ENCODE assay signal across 9 cellular contexts in the genomic region with DNA sequence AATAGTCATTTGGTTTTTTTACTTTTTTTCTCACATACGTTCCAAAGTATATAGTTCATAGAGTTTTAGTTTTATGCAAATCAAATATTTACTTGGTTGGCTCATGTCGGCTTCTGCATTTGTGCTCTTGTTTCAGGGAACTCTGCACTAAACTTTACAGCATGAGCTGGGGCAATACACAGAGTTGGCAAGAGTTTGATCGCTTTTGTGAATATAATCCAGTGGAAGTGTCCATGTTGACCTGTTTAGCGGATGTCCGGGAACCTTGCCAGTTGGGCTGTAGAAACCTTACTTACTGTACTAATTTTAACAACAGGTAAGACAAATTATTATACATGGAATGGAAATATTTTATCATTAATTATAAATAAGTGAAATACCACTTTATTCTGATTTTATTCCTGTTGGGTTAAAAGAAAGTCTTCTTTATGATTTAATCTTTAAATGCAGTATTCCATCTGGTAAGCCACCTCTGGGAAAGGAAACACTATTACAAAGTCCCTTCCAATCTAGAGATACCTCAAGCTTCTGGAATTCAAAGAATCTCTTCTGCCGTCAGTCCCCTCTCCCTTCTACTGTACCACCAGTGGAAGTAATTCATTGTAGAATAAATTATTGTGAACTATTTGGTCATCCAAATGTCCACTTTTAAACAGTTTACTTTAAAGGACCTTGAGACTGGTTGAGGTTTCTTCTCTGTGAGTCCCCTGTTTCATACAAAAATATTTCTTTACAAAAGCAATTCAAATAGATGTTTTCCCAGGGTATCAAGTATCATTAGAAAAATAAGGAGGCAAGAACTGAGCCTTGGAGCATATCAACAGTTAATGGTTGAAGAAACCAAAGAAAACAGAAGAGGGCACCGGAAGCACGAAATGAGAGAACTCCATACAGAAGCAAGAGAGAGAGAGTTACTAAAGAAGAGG. TPM values are rescaled to one million over a fixed set of nuclear protein-coding genes. Genes with fewer than 3 reads are reported as not detected.
DNase-seq lines count a peak whose midpoint lies in the region; ATAC-seq and TF ChIP-seq lines count a peak whose summit lies in the region.
"Had no signal": no experiment of that assay in that cellular context is flagged by ENCODE, and none has a peak within 500 bp of the region (broad histone marks: within the 10 kb centered on the region; RNA-seq: fewer than 3 reads in every experiment).

No MANE protein-coding gene starts in this region.

- POLR2A ChIA-PET in activated CD4-positive, alpha-beta memory T cell treated with anti-CD3 and anti-CD28 coated beads, Interleukin-2, amount 10 ng/mL, durations not matched to agents 7 days and 5 days (lab: Charles Lee) = no interaction called here
- POLR2A ChIA-PET in activated CD4-positive, alpha-beta memory T cell treated with anti-CD3 and anti-CD28 coated beads for 36 hours (lab: Charles Lee) = no interaction called here

- H3K4me3 Mint-ChIP-seq in activated CD4-positive, alpha-beta memory T cell treated with anti-CD3 and anti-CD28 coated beads, Interleukin-2, amount 10 ng/mL, durations not matched to agents 7 days and 5 days = no peak overlapping the region
- H3K4me3 Mint-ChIP-seq in activated CD4-positive, alpha-beta memory T cell treated with anti-CD3 and anti-CD28 coated beads for 36 hours = no peak overlapping the region

- DNase-seq in activated CD4-positive, alpha-beta memory T cell treated with anti-CD3 and anti-CD28 coated beads, Interleukin-2, amount 10 ng/mL, durations not matched to agents 7 days and 5 days = no peak
- no peak for DNase-seq in activated CD4-positive, alpha-beta memory T cell treated with anti-CD3 and anti-CD28 coated beads for 36 hours
- DNase-seq in right cardiac atrium = peak in 1 of 3 donors; percentile 52
- DNase-seq in smooth muscle cell of the brain vasculature (ENCODE audit: low read depth, low spot score) = peak; percentile 62
- DNase-seq in posterior cingulate gyrus = no peak
- DNase-seq: nucleus accumbens had no signal

- H3K27me3 Mint-ChIP-seq in activated CD4-positive, alpha-beta memory T cell treated with anti-CD3 and anti-CD28 coated beads, Interleukin-2, amount 10 ng/mL, durations not matched to agents 7 days and 5 days = no peaks in the 10 kb centered on the region
- no peaks in the 10 kb centered on the region for H3K27me3 Mint-ChIP-seq in activated CD4-positive, alpha-beta memory T cell treated with anti-CD3 and anti-CD28 coated beads for 36 hours

- H3K4me1 ChIP-seq in right cardiac atrium (ENCODE audit: control insufficient read depth, insufficient read depth, low read length) = peaks cover 2% of the 10 kb centered on the region

- peak overlapping the region; percentile 28 for H3K27ac Mint-ChIP-seq in activated CD4-positive, alpha-beta memory T cell treated with anti-CD3 and anti-CD28 coated beads, Interleukin-2, amount 10 ng/mL, durations not matched to agents 7 days and 5 days
- no peak overlapping the region for H3K27ac Mint-ChIP-seq in activated CD4-positive, alpha-beta memory T cell treated with anti-CD3 and anti-CD28 coated beads for 36 hours

- CTCF ChIA-PET in activated CD4-positive, alpha-beta memory T cell treated with anti-CD3 and anti-CD28 coated beads, Interleukin-2, amount 10 ng/mL, durations not matched to agents 7 days and 5 days (lab: Charles Lee) = interaction anchor here (2.5 kb wide), 1 partner anchor 12 kb away, joined by 19 read pairs; no protein-coding TSS in a partner anchor
- CTCF ChIA-PET in activated CD4-positive, alpha-beta memory T cell treated with anti-CD3 and anti-CD28 coated beads for 36 hours (lab: Charles Lee) = interaction anchor here (1.1 to 1.9 kb wide), 4 partner anchors 9 to 75 kb away, joined by 3 to 8 read pairs (median 6); no protein-coding TSS in a partner anchor

- peak; percentile 31 to 43 for ATAC-seq in right cardiac atrium
- ATAC-seq in HG02840 (IDR thresholded peaks at IDR 0.05; ENCODE audit: low FRiP score, unreplicated experiment) = no peak
- ATAC-seq in HG02759 (IDR thresholded peaks at IDR 0.05; ENCODE audit: unreplicated experiment) = no peak

- intact Hi-C loops in activated CD4-positive, alpha-beta memory T cell treated with anti-CD3 and anti-CD28 coated beads for 36 hours (cut with micrococcal nuclease) = loop anchor here (5.0 kb wide), 1 partner anchor 54 kb away; the partner anchor contains the start of gene RECK
- intact Hi-C loops in right cardiac atrium (cut with DNase I) (no loop called here), posterior cingulate gyrus (cut with DNase I) (no loop called here)

- WGBS in right cardiac atrium = 34% methylated on average over 8 of the region's 8 CpGs

- H3K9me3 Mint-ChIP-seq in activated CD4-positive, alpha-beta memory T cell treated with anti-CD3 and anti-CD28 coated beads, Interleukin-2, amount 10 ng/mL, durations not matched to agents 7 days and 5 days = peaks cover 3% of the 10 kb centered on the region
- peaks cover 6% of the 10 kb centered on the region for H3K9me3 Mint-ChIP-seq in activated CD4-positive, alpha-beta memory T cell treated with anti-CD3 and anti-CD28 coated beads for 36 hours

- H3K27ac ChIP-seq in VCaP (peak overlapping the region; percentile 52), right cardiac atrium (ENCODE audit: low read length) (no peak overlapping the region)

- H3K9me3 ChIP-seq in right cardiac atrium (ENCODE audit: control insufficient read depth, low read length) = no peaks in the 10 kb centered on the region

- peak; percentile 53 for TF ChIP-seq CTCF in VCaP (conservative IDR thresholded peaks at IDR 0.05)

- no peaks in the 10 kb centered on the region for H3K27me3 ChIP-seq in right cardiac atrium (ENCODE audit: control insufficient read depth, insufficient read depth)

- H3K4me3 ChIP-seq in right cardiac atrium (ENCODE audit: low read length) = no peak overlapping the region

- H3K36me3 Mint-ChIP-seq in activated CD4-positive, alpha-beta memory T cell treated with anti-CD3 and anti-CD28 coated beads, Interleukin-2, amount 10 ng/mL, durations not matched to agents 7 days and 5 days (ENCODE audit: low read depth) = peaks cover 20% of the 10 kb centered on the region
- peaks cover 16% of the 10 kb centered on the region for H3K36me3 Mint-ChIP-seq in activated CD4-positive, alpha-beta memory T cell treated with anti-CD3 and anti-CD28 coated beads for 36 hours

- H3K4me1 Mint-ChIP-seq in activated CD4-positive, alpha-beta memory T cell treated with anti-CD3 and anti-CD28 coated beads, Interleukin-2, amount 10 ng/mL, durations not matched to agents 7 days and 5 days = peaks cover 19% of the 10 kb centered on the region
- H3K4me1 Mint-ChIP-seq in activated CD4-positive, alpha-beta memory T cell treated with anti-CD3 and anti-CD28 coated beads for 36 hours (ENCODE audit: low read depth) = peaks cover 14% of the 10 kb centered on the region

RNA-seq across cellular contexts. Expression of gene GLIPR2, which starts 45.2 kb away (rescaled TPM):
- total RNA-seq in activated CD4-positive, alpha-beta memory T cell treated with anti-CD3 and anti-CD28 coated beads, Interleukin-2, amount 10 ng/mL, durations not matched to agents 7 days and 5 days = 10 to 100 TPM; 45.3 to 48.0 TPM
- 10 to 100 TPM; 24.7 to 25.8 TPM for total RNA-seq in activated CD4-positive, alpha-beta memory T cell treated with anti-CD3 and anti-CD28 coated beads for 36 hours
- 10 to 100 TPM in 3 of 4 donors, 1 to 10 TPM in 1; 9.0 to 23.2 (median 14.7) TPM for total RNA-seq in right cardiac atrium
- 8.8 TPM for polyA plus RNA-seq in right cardiac atrium

RNA-seq across cellular contexts. Expression of gene RECK, which starts 54.6 kb away (rescaled TPM):
- total RNA-seq in activated CD4-positive, alpha-beta memory T cell treated with anti-CD3 and anti-CD28 coated beads, Interleukin-2, amount 10 ng/mL, durations not matched to agents 7 days and 5 days = 1 to 10 TPM; 7.4 to 8.1 TPM
- total RNA-seq in activated CD4-positive, alpha-beta memory T cell treated with anti-CD3 and anti-CD28 coated beads for 36 hours = 1 to 10 TPM; 6.1 to 7.2 TPM
- total RNA-seq in right cardiac atrium = 10 to 100 TPM in 1 of 4 donors, 1 to 10 TPM in 3; 7.4 to 10.1 (median 8.6) TPM
- 4.3 TPM for polyA plus RNA-seq in right cardiac atrium

Comparison
In these comparisons a context has a peak if more than half of its experiments do, and no peak if none do; other contexts are left out.
1. ATAC-seq: peak in right cardiac atrium (2 of 2); none in HG02840 (single experiment) and HG02759 (single experiment).